Comparison of ENCODE assay signal across 14 cellular contexts in genomic region chr20:64024141-64024990, GRCh38. TPM values are rescaled to one million over a fixed set of nuclear protein-coding genes. Genes with fewer than 3 reads are reported as not detected.
"Had no signal": no experiment of that assay in that cellular context is flagged by ENCODE, and none has a peak within 500 bp of the region (broad histone marks: within the 10 kb centered on the region; RNA-seq: fewer than 3 reads in every experiment).

No MANE protein-coding gene starts in this region.

- H3K4me1 ChIP-seq: gastrocnemius medialis, heart right ventricle, left ventricle myocardium inferior, parathyroid adenoma, tibial artery had no signal

- ATAC-seq: gastrocnemius medialis; heart right ventricle; stimulated activated memory B cell treated with anti-CD40 and anti-IgM and Interleukin-4, amounts not matched to agents 10 μg/mL and 1 μg/mL and 100 μg/mL, for 72 hours had no signal

- H3K27ac ChIP-seq: brain microvascular endothelial cell, gastrocnemius medialis, heart right ventricle, left ventricle myocardium inferior, parathyroid adenoma, tibial artery had no signal

- H3K4me3 ChIP-seq: gastrocnemius medialis, heart right ventricle, left ventricle myocardium inferior, tibial artery had no signal

- H3K9me3 ChIP-seq: gastrocnemius medialis, heart right ventricle, left ventricle myocardium inferior, tibial artery had no signal

- DNase-seq: activated B cell treated with CpG ODN at 0.5 μM for 24 hours; activated CD4-positive, alpha-beta T cell treated with anti-CD3 and anti-CD28 coated beads, Interleukin-2, amount 10 ng/mL, durations not matched to agents 7 days and 5 days; amygdala; brain microvascular endothelial cell; gastrocnemius medialis; heart right ventricle; islet precursor cell; left ventricle myocardium inferior; mesendoderm; tibial artery had no signal

- H3K27me3 ChIP-seq: brain microvascular endothelial cell, gastrocnemius medialis, heart right ventricle, tibial artery had no signal

RNA-seq across cellular contexts. Expression of gene SOX18, which starts 25.1 kb away (rescaled TPM):
- total RNA-seq: activated B cell treated with CpG ODN at 0.5 μM for 24 hours; activated CD8-positive, alpha-beta memory T cell treated with anti-CD3 and anti-CD28 coated beads for 36 hours; fibroblast of lung had no signal
- polyA plus RNA-seq: fibroblast of lung had no signal
